1 cellular context compared by ENCODE assay signal in genomic region chr22:35634015-35634414, GRCh38.
TF ChIP-seq lines count a peak whose summit lies in the region.

No MANE protein-coding gene starts in this region.

TF ChIP-seq in K562, 482 proteins besides CTCF, POLR2A, EP300 and RAD21 (continued from another document):
- no peak for TF ChIP-seq ZBTB33 (CRISPR knock-in tag; IDR thresholded peaks at IDR 0.05)
- TF ChIP-seq ZNF395 (CRISPR knock-in tag; IDR thresholded peaks at IDR 0.05) = no peak
- TF ChIP-seq SRF (CRISPR knock-in tag; IDR thresholded peaks at IDR 0.05) = peak in 1 of 2 experiments; percentile 79; a peak in 2 of 4 replicates
- no peak for TF ChIP-seq MED1 (CRISPR knock-in tag; IDR thresholded peaks at IDR 0.05; ENCODE audit: borderline replicate concordance)
- no peak for TF ChIP-seq BACH1 (tag; IDR thresholded peaks at IDR 0.05)
- no peak for TF ChIP-seq ELK1 (CRISPR knock-in tag; IDR thresholded peaks at IDR 0.05)
- no peak for TF ChIP-seq ZBTB9 (CRISPR knock-in tag; IDR thresholded peaks at IDR 0.05)
- TF ChIP-seq THAP7 (CRISPR knock-in tag; IDR thresholded peaks at IDR 0.05) = no peak
- no peak for TF ChIP-seq HMGN3 (IDR thresholded peaks at IDR 0.05; ENCODE audit: borderline replicate concordance, extremely low read depth, insufficient read length, low read depth, low read length)
- no peak for TF ChIP-seq CUX1 (CRISPR knock-in tag; IDR thresholded peaks at IDR 0.05)
- no peak for TF ChIP-seq E2F6 (IDR thresholded peaks at IDR 0.05; ENCODE audit: borderline replicate concordance in 1 of 2, extremely low read depth in 1 of 2, insufficient read depth in 1 of 2, insufficient read length in 1 of 2, low read depth in 1 of 2, low read length in 1 of 2, poor library complexity in 1 of 2, severe bottlenecking in 1 of 2)
- TF ChIP-seq CBFA2T3 (IDR thresholded peaks at IDR 0.05) = peak; percentile 22; the same call in 1 of the 2 replicates
- TF ChIP-seq FOXO4 (CRISPR knock-in tag; IDR thresholded peaks at IDR 0.05) = no peak
- TF ChIP-seq ZNF507 (tag; conservative IDR thresholded peaks at IDR 0.05) = no peak
- no peak for TF ChIP-seq KDM1A (IDR thresholded peaks at IDR 0.05)
- TF ChIP-seq TRIM25 (IDR thresholded peaks at IDR 0.05; ENCODE audit: borderline replicate concordance) = no peak
- TF ChIP-seq MAFG (tag; conservative IDR thresholded peaks at IDR 0.05) = no peak
- TF ChIP-seq RBFOX2 (IDR thresholded peaks at IDR 0.05; ENCODE audit: low read depth, low read length) = no peak
- no peak for TF ChIP-seq ZFP30 (CRISPR knock-in tag; IDR thresholded peaks at IDR 0.05; ENCODE audit: borderline replicate concordance)
- TF ChIP-seq CTBP1 (IDR thresholded peaks at IDR 0.05; ENCODE audit: borderline replicate concordance) = 0 out of 2 replicates have a peak, but pooled peaks have one; percentile 31
- no peak for TF ChIP-seq FIP1L1 (IDR thresholded peaks at IDR 0.05; ENCODE audit: low read depth, low read length, poor library complexity, severe bottlenecking)
- no peak for TF ChIP-seq ZNF280B (CRISPR knock-in tag; IDR thresholded peaks at IDR 0.05)
- no peak for TF ChIP-seq NR2C1 (IDR thresholded peaks at IDR 0.05)
- no peak for TF ChIP-seq NR2C1 (tag; IDR thresholded peaks at IDR 0.05)
- TF ChIP-seq MTA2 (IDR thresholded peaks at IDR 0.05; ENCODE audit: low read depth) = no peak
- TF ChIP-seq MAZ (CRISPR knock-in tag; conservative IDR thresholded peaks at IDR 0.05 in 1 of 2, IDR thresholded peaks at IDR 0.05 in 1 of 2) = no peak
- no peak for TF ChIP-seq ZNF24 (IDR thresholded peaks at IDR 0.05)
- no peak for TF ChIP-seq PYGO2 (tag; IDR thresholded peaks at IDR 0.05)
- TF ChIP-seq ELF1 (tag; IDR thresholded peaks at IDR 0.05) = 0 out of 2 replicates have a peak, but pooled peaks have one; percentile 34
- no peak for TF ChIP-seq ZNF449 (CRISPR knock-in tag; IDR thresholded peaks at IDR 0.05)
- TF ChIP-seq ZNF707 (CRISPR knock-in tag; conservative IDR thresholded peaks at IDR 0.05) = no peak
- no peak for TF ChIP-seq ZNF121 (CRISPR knock-in tag; conservative IDR thresholded peaks at IDR 0.05)
- no peak for TF ChIP-seq ZSCAN29 (IDR thresholded peaks at IDR 0.05)
